In the genomic region with DNA sequence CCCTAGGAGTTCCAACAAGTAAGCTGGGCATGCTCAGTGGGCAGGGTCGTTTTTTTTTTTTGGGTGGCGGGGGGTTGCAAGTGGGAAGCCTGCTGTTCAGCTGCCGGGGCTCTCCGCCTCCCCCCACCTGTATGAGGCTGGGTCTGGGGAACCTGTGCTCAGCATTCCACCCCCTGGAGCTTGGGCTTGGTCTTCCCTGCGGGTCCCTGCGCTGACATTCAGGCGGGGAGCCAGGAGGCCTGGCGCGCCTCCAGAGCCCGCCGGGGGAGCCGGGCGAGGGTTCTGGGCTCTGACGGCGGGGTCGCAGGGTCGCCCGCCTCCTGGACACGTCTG, we compare ENCODE assay signal across 8 cellular contexts. TPM values are rescaled to one million over a fixed set of nuclear protein-coding genes. Genes with fewer than 3 reads are reported as not detected.
DNase-seq lines count a peak whose midpoint lies in the region; ATAC-seq and TF ChIP-seq lines count a peak whose summit lies in the region.

No MANE protein-coding gene starts in this region.

- no peaks in the 10 kb centered on the region for H3K36me3 ChIP-seq in mesendoderm (ENCODE audit: control insufficient read depth, insufficient read depth, low read length)

- no peaks in the 10 kb centered on the region for H3K27me3 Mint-ChIP-seq in central memory CD8-positive, alpha-beta T cell

- H2BK120ac ChIP-seq in mesendoderm (ENCODE audit: low read depth, low read length), result no peak overlapping the region

- no peak for DNase-seq in GM12864 (ENCODE audit: low read depth)
- peak; percentile 41 for DNase-seq in HuH-7.5 (ENCODE audit: low spot score)
- peak in 1 of 2 donors; percentile 13 for DNase-seq in central memory CD8-positive, alpha-beta T cell (ENCODE audit: low spot score in 2 of 2)
- DNase-seq in mesendoderm, result no peak
- DNase-seq in cortex of kidney (lab: John Stamatoyannopoulos, UW), result no peak
- no peak for DNase-seq in superior temporal gyrus (ENCODE audit: extremely low spot score)
- DNase-seq in stimulated activated CD4-positive, alpha-beta T cell treated with anti-CD3 and anti-CD28 coated beads, Interleukin-15, amount 100 ng/mL, for 24 hours, result no peak

- H3K4me3 Mint-ChIP-seq in central memory CD8-positive, alpha-beta T cell, result peak overlapping the region; percentile 95

- no peaks in the 10 kb centered on the region for H3K9me3 Mint-ChIP-seq in central memory CD8-positive, alpha-beta T cell

- peaks cover 4% of the 10 kb centered on the region for H3K4me1 ChIP-seq in mesendoderm (ENCODE audit: control insufficient read depth, low read depth, low read length)

- peak overlapping the region; percentile 89 for H2BK5ac ChIP-seq in mesendoderm (ENCODE audit: low read length)

- H3K79me2 ChIP-seq in mesendoderm (ENCODE audit: control insufficient read depth, insufficient read depth, low read length), result peaks cover 10% of the 10 kb centered on the region

- no CpG with 5 or more reads among the region's 19 CpGs for WGBS in mesendoderm (ENCODE audit: extremely low coverage, insufficient coverage, low lambda C conversion rate)

- no peaks in the 10 kb centered on the region for H3K27me3 ChIP-seq in mesendoderm (ENCODE audit: insufficient read depth, low read length, poor library complexity)

- H3K27ac Mint-ChIP-seq in central memory CD8-positive, alpha-beta T cell (ENCODE audit: low read depth), result peak overlapping the region; percentile 44

- H2AK5ac ChIP-seq in mesendoderm (ENCODE audit: low read length), result no peak overlapping the region

- no peak for TF ChIP-seq CTCF in GM12864 (IDR thresholded peaks at IDR 0.05; ENCODE audit: low read depth, low read length, missing control alignments)

- H2BK15ac ChIP-seq in mesendoderm (replicated peaks; ENCODE audit: low read depth), result no peak overlapping the region

- no peak overlapping the region for H3K23ac ChIP-seq in mesendoderm (ENCODE audit: low read length)

- peak overlapping the region; percentile 57 for H3K18ac ChIP-seq in mesendoderm (ENCODE audit: low read length)

- H3K4me3 ChIP-seq in GM12864 (ENCODE audit: low read depth, low read length), result peak overlapping the region; percentile 57
- H3K4me3 ChIP-seq in mesendoderm (ENCODE audit: low read length), result peak overlapping the region; percentile 50

- no peak overlapping the region for H4K5ac ChIP-seq in mesendoderm (ENCODE audit: low read length)

- peaks cover 28% of the 10 kb centered on the region for H3K4me1 Mint-ChIP-seq in central memory CD8-positive, alpha-beta T cell

- peak overlapping the region; percentile 81 for H3K4me2 ChIP-seq in mesendoderm (ENCODE audit: low read length)

- H4K8ac ChIP-seq in mesendoderm (ENCODE audit: low read depth, low read length), result peak overlapping the region; percentile 29

- H3K4ac ChIP-seq in mesendoderm (ENCODE audit: low read depth, low read length), result peak overlapping the region; percentile 40

- H3K36me3 Mint-ChIP-seq in central memory CD8-positive, alpha-beta T cell (ENCODE audit: insufficient read depth), result peaks cover 5% of the 10 kb centered on the region

- peak overlapping the region; percentile 93 for H3K9ac ChIP-seq in mesendoderm (ENCODE audit: low read length)

- H3K56ac ChIP-seq in mesendoderm (ENCODE audit: low read length), result peak overlapping the region; percentile 98

- peaks cover 4% of the 10 kb centered on the region for H3K79me1 ChIP-seq in mesendoderm (ENCODE audit: low read length)

- ATAC-seq in central memory CD8-positive, alpha-beta T cell (replicated peaks; ENCODE audit: extremely low read depth, poor library complexity, severe bottlenecking), result no peak
- ATAC-seq in GM19328 (IDR thresholded peaks at IDR 0.05; ENCODE audit: unreplicated experiment), result no peak

- peak overlapping the region; percentile 99 for H3K27ac ChIP-seq in mesendoderm (ENCODE audit: low read depth, low read length)

RNA-seq across cellular contexts. Expression of a gene that starts 0.8 kb away (rescaled TPM):
- polyA plus RNA-seq in mesendoderm (2013, experiment 1 of 2), result 42.8 TPM
- 40.8 TPM for polyA plus RNA-seq in mesendoderm (2013, experiment 2 of 2)
